ENCODE assay signal across 12 cellular contexts in the genomic region with DNA sequence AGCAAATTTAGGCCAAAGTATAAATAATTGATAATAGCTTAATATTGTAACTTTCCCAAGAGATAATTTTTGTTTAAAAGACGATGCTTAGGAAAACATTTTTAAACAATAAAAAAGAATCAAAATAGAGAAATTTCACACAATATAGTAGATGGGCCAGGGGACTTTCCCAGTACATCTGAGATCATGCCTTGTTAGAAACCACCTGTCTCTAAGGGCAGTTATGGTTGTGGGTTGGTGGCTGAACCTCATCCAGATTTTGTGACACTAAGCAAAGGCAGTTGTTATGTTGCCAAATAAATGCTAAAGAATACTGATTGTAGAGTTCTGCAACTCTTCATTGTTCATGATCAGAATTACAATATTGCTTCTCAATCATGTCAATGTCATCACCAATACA.
DNase-seq lines count a peak whose midpoint lies in the region; ATAC-seq and TF ChIP-seq lines count a peak whose summit lies in the region.
"Had no signal": no experiment of that assay in that cellular context is flagged by ENCODE, and none has a peak within 500 bp of the region (broad histone marks: within the 10 kb centered on the region; RNA-seq: fewer than 3 reads in every experiment).

No MANE protein-coding gene starts in this region.

- in situ Hi-C loops in GM13976 (cut with MboI; ENCODE audit: low sequenced_read_pairs, unreplicated experiment) = no loop called here

- TF ChIP-seq CTCF in GM13976 (IDR thresholded peaks at IDR 0.05; ENCODE audit: borderline replicate concordance, control extremely low read depth, extremely low read depth, insufficient read depth, missing control alignments) = no peak

- ATAC-seq in GM19351 (IDR thresholded peaks at IDR 0.05; ENCODE audit: unreplicated experiment) (peak; percentile 93), HG02852 (IDR thresholded peaks at IDR 0.05; ENCODE audit: unreplicated experiment) (peak; percentile 70), HG03565 (IDR thresholded peaks at IDR 0.05; ENCODE audit: unreplicated experiment) (peak; percentile 90), SK-N-SH treated with all-trans-retinoic acid at 6 μM for 48 hours (no peak)

- DNase-seq in GM13976 (ENCODE audit: low spot score) (peak; percentile 28), NCI-H1930 (lab: John Stamatoyannopoulos, UW) (no peak), middle frontal gyrus (ENCODE audit: extremely low spot score, low spot score) (no peak)
- DNase-seq in stimulated activated CD4-positive, alpha-beta T cell treated with anti-CD3 and anti-CD28 coated beads, Interleukin-2, amount 100 ng/mL, for 24 hours = no peak
- DNase-seq: activated gamma-delta T cell, cortex of kidney, glutamatergic neuron, NCI-H2171 treated with DMSO at 0.1 percent for 48 hours had no signal

TF ChIP-seq in SK-N-SH treated with all-trans-retinoic acid at 6 μM for 48 hours, 23 proteins besides CTCF, POLR2A, EP300 and RAD21:
- TF ChIP-seq, protein P1, sequence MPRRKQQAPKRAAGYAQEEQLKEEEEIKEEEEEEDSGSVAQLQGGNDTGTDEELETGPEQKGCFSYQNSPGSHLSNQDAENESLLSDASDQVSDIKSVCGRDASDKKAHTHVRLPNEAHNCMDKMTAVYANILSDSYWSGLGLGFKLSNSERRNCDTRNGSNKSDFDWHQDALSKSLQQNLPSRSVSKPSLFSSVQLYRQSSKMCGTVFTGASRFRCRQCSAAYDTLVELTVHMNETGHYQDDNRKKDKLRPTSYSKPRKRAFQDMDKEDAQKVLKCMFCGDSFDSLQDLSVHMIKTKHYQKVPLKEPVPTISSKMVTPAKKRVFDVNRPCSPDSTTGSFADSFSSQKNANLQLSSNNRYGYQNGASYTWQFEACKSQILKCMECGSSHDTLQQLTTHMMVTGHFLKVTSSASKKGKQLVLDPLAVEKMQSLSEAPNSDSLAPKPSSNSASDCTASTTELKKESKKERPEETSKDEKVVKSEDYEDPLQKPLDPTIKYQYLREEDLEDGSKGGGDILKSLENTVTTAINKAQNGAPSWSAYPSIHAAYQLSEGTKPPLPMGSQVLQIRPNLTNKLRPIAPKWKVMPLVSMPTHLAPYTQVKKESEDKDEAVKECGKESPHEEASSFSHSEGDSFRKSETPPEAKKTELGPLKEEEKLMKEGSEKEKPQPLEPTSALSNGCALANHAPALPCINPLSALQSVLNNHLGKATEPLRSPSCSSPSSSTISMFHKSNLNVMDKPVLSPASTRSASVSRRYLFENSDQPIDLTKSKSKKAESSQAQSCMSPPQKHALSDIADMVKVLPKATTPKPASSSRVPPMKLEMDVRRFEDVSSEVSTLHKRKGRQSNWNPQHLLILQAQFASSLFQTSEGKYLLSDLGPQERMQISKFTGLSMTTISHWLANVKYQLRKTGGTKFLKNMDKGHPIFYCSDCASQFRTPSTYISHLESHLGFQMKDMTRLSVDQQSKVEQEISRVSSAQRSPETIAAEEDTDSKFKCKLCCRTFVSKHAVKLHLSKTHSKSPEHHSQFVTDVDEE (CRISPR knock-in tag; IDR thresholded peaks at IDR 0.05) = no peak
- TF ChIP-seq ZFP30 (CRISPR knock-in tag; IDR thresholded peaks at IDR 0.05) (no peak), CSDC2 (CRISPR knock-in tag; IDR thresholded peaks at IDR 0.05) (no peak), OSR1 (CRISPR knock-in tag; IDR thresholded peaks at IDR 0.05) (no peak)
- TF ChIP-seq, protein P2, sequence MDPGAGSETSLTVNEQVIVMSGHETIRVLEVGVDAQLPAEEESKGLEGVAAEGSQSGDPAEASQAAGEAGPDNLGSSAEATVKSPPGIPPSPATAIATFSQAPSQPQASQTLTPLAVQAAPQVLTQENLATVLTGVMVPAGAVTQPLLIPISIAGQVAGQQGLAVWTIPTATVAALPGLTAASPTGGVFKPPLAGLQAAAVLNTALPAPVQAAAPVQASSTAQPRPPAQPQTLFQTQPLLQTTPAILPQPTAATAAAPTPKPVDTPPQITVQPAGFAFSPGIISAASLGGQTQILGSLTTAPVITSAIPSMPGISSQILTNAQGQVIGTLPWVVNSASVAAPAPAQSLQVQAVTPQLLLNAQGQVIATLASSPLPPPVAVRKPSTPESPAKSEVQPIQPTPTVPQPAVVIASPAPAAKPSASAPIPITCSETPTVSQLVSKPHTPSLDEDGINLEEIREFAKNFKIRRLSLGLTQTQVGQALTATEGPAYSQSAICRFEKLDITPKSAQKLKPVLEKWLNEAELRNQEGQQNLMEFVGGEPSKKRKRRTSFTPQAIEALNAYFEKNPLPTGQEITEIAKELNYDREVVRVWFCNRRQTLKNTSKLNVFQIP (CRISPR knock-in tag; IDR thresholded peaks at IDR 0.05; ENCODE audit: borderline replicate concordance, low read depth) = no peak
